ENCODE assay signal across 14 cellular contexts in the genomic region with DNA sequence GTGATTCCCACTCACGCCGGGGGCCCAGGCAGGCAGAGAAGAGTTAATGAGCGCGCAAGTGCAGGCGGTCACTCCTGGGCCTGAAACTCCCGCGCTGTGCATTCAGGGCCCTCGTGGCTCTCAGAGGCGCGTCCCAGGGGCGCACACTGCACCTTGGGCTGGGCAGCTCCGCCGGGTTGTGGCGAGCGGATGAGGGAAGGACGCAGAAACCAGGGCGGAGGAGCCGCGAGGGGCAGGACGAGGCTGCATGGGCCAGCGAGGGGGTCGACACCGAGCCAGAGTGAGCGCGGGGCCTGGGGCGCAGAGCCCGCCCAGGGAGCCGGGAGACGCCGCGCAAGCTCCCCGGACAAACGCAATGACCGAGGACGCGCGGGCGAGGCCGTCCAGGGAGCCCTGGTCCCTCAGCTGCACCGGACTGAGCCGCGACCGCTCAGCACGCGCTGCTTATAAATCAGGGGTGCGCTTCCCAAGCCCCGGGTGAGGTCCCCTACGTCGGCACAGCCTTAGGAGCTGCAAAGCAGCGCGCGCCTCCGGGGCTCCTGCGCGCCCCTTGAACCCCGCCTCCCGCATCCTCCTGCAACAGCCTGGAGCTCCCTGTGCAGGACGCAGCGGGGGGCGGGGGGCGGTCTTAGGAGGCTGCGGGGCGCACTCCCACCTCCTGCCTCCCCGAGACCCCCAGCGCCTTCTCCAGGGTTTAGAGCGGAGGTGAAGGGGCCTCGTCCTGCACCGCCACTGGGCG.
DNase-seq lines count a peak whose midpoint lies in the region; ATAC-seq and TF ChIP-seq lines count a peak whose summit lies in the region.
"Had no signal": no experiment of that assay in that cellular context is flagged by ENCODE, and none has a peak within 500 bp of the region (broad histone marks: within the 10 kb centered on the region; RNA-seq: fewer than 3 reads in every experiment).

No MANE protein-coding gene starts in this region.

- no peak for ATAC-seq in stimulated activated naive CD8-positive, alpha-beta T cell treated with anti-CD3 and anti-CD28 coated beads, Interleukin-15, amount 100 ng/mL, for 72 hours
- no peak for ATAC-seq in stimulated activated naive CD8-positive, alpha-beta T cell treated with anti-CD3 and anti-CD28 coated beads, Interleukin-15, Interleukin-2, amounts not matched to agents 100 U/mL and 50 U/mL, for 24 hours
- ATAC-seq in HG03342 (IDR thresholded peaks at IDR 0.05; ENCODE audit: unreplicated experiment) (no peak), HG03460 (IDR thresholded peaks at IDR 0.05; ENCODE audit: unreplicated experiment) (no peak)
- ATAC-seq: activated naive CD4-positive, alpha-beta T cell treated with anti-CD3 and anti-CD28 coated beads, Interleukin-2, amount 50 U/mL, for 72 hours; left lobe of liver had no signal

- intact Hi-C loops in head of caudate nucleus (cut with DNase I), result no loop called here
- intact Hi-C loops in activated CD4-positive, alpha-beta T cell treated with anti-CD3 and anti-CD28 coated beads, Interleukin-2, amount 10 ng/mL, durations not matched to agents 24 days and 14 days (cut with micrococcal nuclease), result no loop called here

- peaks cover 9% of the 10 kb centered on the region for H3K4me1 Mint-ChIP-seq in stimulated activated naive CD8-positive, alpha-beta T cell treated with anti-CD3 and anti-CD28 coated beads, Interleukin-15, amount 100 ng/mL, for 72 hours
- peaks cover 8% of the 10 kb centered on the region for H3K4me1 Mint-ChIP-seq in nephron
- peaks cover 3% of the 10 kb centered on the region for H3K4me1 Mint-ChIP-seq in activated CD4-positive, alpha-beta T cell treated with anti-CD3 and anti-CD28 coated beads, Interleukin-2, amount 10 ng/mL, durations not matched to agents 24 days and 14 days

- peaks cover 0 to 4% of the 10 kb centered on the region in 2 donors for H3K9me3 Mint-ChIP-seq in stimulated activated naive CD8-positive, alpha-beta T cell treated with anti-CD3 and anti-CD28 coated beads, Interleukin-15, amount 100 ng/mL, for 72 hours
- H3K9me3 Mint-ChIP-seq in nephron, result peaks cover 7% of the 10 kb centered on the region
- H3K9me3 Mint-ChIP-seq in activated CD4-positive, alpha-beta T cell treated with anti-CD3 and anti-CD28 coated beads, Interleukin-2, amount 10 ng/mL, durations not matched to agents 24 days and 14 days, result peaks cover 1% of the 10 kb centered on the region
- H3K9me3 Mint-ChIP-seq: activated naive CD4-positive, alpha-beta T cell treated with anti-CD3 and anti-CD28 coated beads, Interleukin-2, amount 50 U/mL, for 72 hours had no signal

- H3K27me3 Mint-ChIP-seq in stimulated activated naive CD8-positive, alpha-beta T cell treated with anti-CD3 and anti-CD28 coated beads, Interleukin-15, amount 100 ng/mL, for 72 hours, result peaks cover 57% of the 10 kb centered on the region
- peaks cover 36% of the 10 kb centered on the region for H3K27me3 Mint-ChIP-seq in nephron (ENCODE audit: low read depth)
- H3K27me3 Mint-ChIP-seq in activated CD4-positive, alpha-beta T cell treated with anti-CD3 and anti-CD28 coated beads, Interleukin-2, amount 10 ng/mL, durations not matched to agents 24 days and 14 days, result peaks cover 36% of the 10 kb centered on the region

- peak overlapping the region; percentile 51 to 76 for H3K4me3 Mint-ChIP-seq in stimulated activated naive CD8-positive, alpha-beta T cell treated with anti-CD3 and anti-CD28 coated beads, Interleukin-15, amount 100 ng/mL, for 72 hours
- H3K4me3 Mint-ChIP-seq in nephron, result peak overlapping the region; percentile 81 to 84 (median 81)
- H3K4me3 Mint-ChIP-seq in activated CD4-positive, alpha-beta T cell treated with anti-CD3 and anti-CD28 coated beads, Interleukin-2, amount 10 ng/mL, durations not matched to agents 24 days and 14 days, result no peak overlapping the region

- H3K27ac Mint-ChIP-seq in stimulated activated naive CD8-positive, alpha-beta T cell treated with anti-CD3 and anti-CD28 coated beads, Interleukin-15, amount 100 ng/mL, for 72 hours, result no peak overlapping the region
- H3K27ac Mint-ChIP-seq in nephron, result no peak overlapping the region
- H3K27ac Mint-ChIP-seq in activated CD4-positive, alpha-beta T cell treated with anti-CD3 and anti-CD28 coated beads, Interleukin-2, amount 10 ng/mL, durations not matched to agents 24 days and 14 days, result no peak overlapping the region
- H3K27ac Mint-ChIP-seq: activated naive CD4-positive, alpha-beta T cell treated with anti-CD3 and anti-CD28 coated beads, Interleukin-2, amount 50 U/mL, for 72 hours had no signal

- TF ChIP-seq CTCF in nephron (IDR thresholded peaks at IDR 0.05; ENCODE audit: unreplicated experiment in 3 of 3), result no peak

- no peak for DNase-seq in stimulated activated naive CD8-positive, alpha-beta T cell treated with anti-CD3 and anti-CD28 coated beads, Interleukin-15, amount 100 ng/mL, for 72 hours
- DNase-seq in stimulated activated naive CD8-positive, alpha-beta T cell treated with anti-CD3 and anti-CD28 coated beads, Interleukin-15, Interleukin-2, amounts not matched to agents 100 U/mL and 50 U/mL, for 24 hours, result no peak
- peak in 27 of 42 donors; percentile 7 to 55 (median 29) for DNase-seq in head of caudate nucleus
- no peak for DNase-seq in central memory CD4-positive, alpha-beta T cell
- DNase-seq in activated CD4-positive, alpha-beta T cell treated with anti-CD3 and anti-CD28 coated beads, Interleukin-2, amount 10 ng/mL, durations not matched to agents 24 days and 14 days, result no peak
- DNase-seq: DMS 273 treated with DMSO at 0.1 percent for 48 hours; NCI-H1417; NCI-H446 treated with DMSO at 0.1 percent for 48 hours; stimulated activated CD4-positive, alpha-beta T cell treated with anti-CD3 and anti-CD28 coated beads, Interleukin-15, amount 100 ng/mL, for 24 hours had no signal

- H3K36me3 Mint-ChIP-seq in nephron (ENCODE audit: low read depth), result no peaks in the 10 kb centered on the region
- H3K36me3 Mint-ChIP-seq in activated CD4-positive, alpha-beta T cell treated with anti-CD3 and anti-CD28 coated beads, Interleukin-2, amount 10 ng/mL, durations not matched to agents 24 days and 14 days (ENCODE audit: low read depth), result no peaks in the 10 kb centered on the region

Comparison
In these comparisons a context has a peak if more than half of its experiments do, and no peak if none do; other contexts are left out.
1. DNase-seq: peak in head of caudate nucleus (27 of 42); none in stimulated activated naive CD8-positive, alpha-beta T cell treated with anti-CD3 and anti-CD28 coated beads, Interleukin-15, amount 100 ng/mL, for 72 hours (0 of 2), stimulated activated naive CD8-positive, alpha-beta T cell treated with anti-CD3 and anti-CD28 coated beads, Interleukin-15, Interleukin-2, amounts not matched to agents 100 U/mL and 50 U/mL, for 24 hours (single experiment), central memory CD4-positive, alpha-beta T cell (single experiment) and activated CD4-positive, alpha-beta T cell treated with anti-CD3 and anti-CD28 coated beads, Interleukin-2, amount 10 ng/mL, durations not matched to agents 24 days and 14 days (single experiment).